In the genomic region with DNA sequence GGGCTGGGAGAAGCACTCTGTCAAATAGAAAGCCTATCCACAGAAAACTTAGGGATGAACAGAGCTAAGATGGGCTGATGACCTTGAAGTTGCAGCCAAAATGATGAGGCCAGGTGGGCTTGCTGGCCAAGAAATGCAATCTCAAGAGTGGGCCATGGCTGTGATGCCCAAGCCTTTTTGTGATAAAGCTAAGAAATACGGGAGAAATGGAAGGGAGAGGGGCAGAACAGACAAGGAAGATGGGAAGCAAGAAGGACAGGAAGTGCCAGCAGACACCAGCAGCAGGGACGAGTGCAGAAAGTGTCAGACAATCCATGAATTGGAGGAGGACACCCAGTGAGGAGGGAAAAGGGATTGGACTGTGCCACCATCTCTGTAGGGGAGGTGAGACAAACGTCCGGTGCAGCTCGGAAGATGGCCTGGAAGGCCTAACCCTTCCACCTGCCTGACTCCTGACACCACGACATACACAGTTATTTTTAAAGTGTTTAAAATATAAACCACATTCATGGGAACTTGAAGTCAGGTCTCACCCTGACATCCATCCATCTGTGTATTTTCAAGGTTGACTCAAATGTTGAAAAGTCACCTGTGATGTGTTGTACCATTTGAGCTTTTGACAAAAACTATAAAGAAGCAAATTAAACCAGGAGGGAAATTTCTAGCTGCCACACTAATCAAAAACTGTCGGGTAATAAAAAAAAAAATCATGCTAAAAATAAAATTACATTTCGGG, we compare ENCODE assay signal across 13 cellular contexts.
DNase-seq lines count a peak whose midpoint lies in the region; ATAC-seq and TF ChIP-seq lines count a peak whose summit lies in the region.
"Had no signal": no experiment of that assay in that cellular context is flagged by ENCODE, and none has a peak within 500 bp of the region (broad histone marks: within the 10 kb centered on the region; RNA-seq: fewer than 3 reads in every experiment).

No MANE protein-coding gene starts in this region.

- H3K27ac ChIP-seq in thymus (ENCODE audit: low read depth), result peak overlapping the region; percentile 54
- no peak overlapping the region for H3K27ac ChIP-seq in upper lobe of right lung
- H3K27ac ChIP-seq: prostate gland had no signal

- H3K27me3 ChIP-seq in thymus (ENCODE audit: control insufficient read depth, insufficient read depth) (no peaks in the 10 kb centered on the region), upper lobe of right lung (no peaks in the 10 kb centered on the region)

- H3K27me3 Mint-ChIP-seq in activated naive CD4-positive, alpha-beta T cell treated with anti-CD3 and anti-CD28 coated beads, Interleukin-2, amount 50 U/mL, for 24 hours, result no peaks in the 10 kb centered on the region
- no peaks in the 10 kb centered on the region for H3K27me3 Mint-ChIP-seq in activated CD4-positive, alpha-beta memory T cell treated with anti-CD3 and anti-CD28 coated beads for 36 hours
- no peaks in the 10 kb centered on the region for H3K27me3 Mint-ChIP-seq in effector memory CD8-positive, alpha-beta T cell

- no peak for DNase-seq in activated naive CD4-positive, alpha-beta T cell treated with Interleukin-2 at 50 U/mL for 16 hours
- peak; percentile 40 for DNase-seq in activated CD4-positive, alpha-beta memory T cell treated with anti-CD3 and anti-CD28 coated beads for 36 hours
- DNase-seq in effector memory CD8-positive, alpha-beta T cell, result no peak
- DNase-seq in NCI-H187 (lab: John Stamatoyannopoulos, UW) (no peak), upper lobe of right lung (no peak)
- DNase-seq: kidney, NCI-H1436 treated with DMSO at 0.1 percent for 48 hours, NCI-H510A, trophoblast cell had no signal

- no peak for ATAC-seq in effector memory CD8-positive, alpha-beta T cell (replicated peaks)
- ATAC-seq in HG02759 (IDR thresholded peaks at IDR 0.05; ENCODE audit: unreplicated experiment) (no peak), upper lobe of right lung (no peak)

- H3K4me3 ChIP-seq in thymus (ENCODE audit: low read length) (no peak overlapping the region), upper lobe of right lung (no peak overlapping the region)
- H3K4me3 ChIP-seq: prostate gland had no signal

- H3K36me3 ChIP-seq in thymus (ENCODE audit: control insufficient read depth, insufficient read depth) (no peaks in the 10 kb centered on the region), upper lobe of right lung (no peaks in the 10 kb centered on the region)
- H3K36me3 ChIP-seq: prostate gland had no signal

- intact Hi-C loops in activated CD4-positive, alpha-beta memory T cell treated with anti-CD3 and anti-CD28 coated beads for 36 hours (cut with micrococcal nuclease), result loop anchor here (1.0 to 10.0 kb wide), 10 partner anchors 14 to 1027 kb away; a partner anchor contains a TSS
- intact Hi-C loops in upper lobe of right lung (cut with DNase I), result no loop called here

- H3K36me3 Mint-ChIP-seq in activated naive CD4-positive, alpha-beta T cell treated with anti-CD3 and anti-CD28 coated beads, Interleukin-2, amount 50 U/mL, for 24 hours, result peaks cover 25% of the 10 kb centered on the region
- peaks cover 34% of the 10 kb centered on the region for H3K36me3 Mint-ChIP-seq in activated CD4-positive, alpha-beta memory T cell treated with anti-CD3 and anti-CD28 coated beads for 36 hours
- peaks cover 3% of the 10 kb centered on the region for H3K36me3 Mint-ChIP-seq in effector memory CD8-positive, alpha-beta T cell (ENCODE audit: insufficient read depth)

- 65% methylated on average over 8 of the region's 8 CpGs for WGBS in thymus

- H3K27ac Mint-ChIP-seq in activated naive CD4-positive, alpha-beta T cell treated with anti-CD3 and anti-CD28 coated beads, Interleukin-2, amount 50 U/mL, for 24 hours, result peak overlapping the region; percentile 98
- peak overlapping the region; percentile 93 for H3K27ac Mint-ChIP-seq in activated CD4-positive, alpha-beta memory T cell treated with anti-CD3 and anti-CD28 coated beads for 36 hours
- peak overlapping the region; percentile 90 to 95 for H3K27ac Mint-ChIP-seq in effector memory CD8-positive, alpha-beta T cell

- POLR2A ChIA-PET in activated CD4-positive, alpha-beta memory T cell treated with anti-CD3 and anti-CD28 coated beads for 36 hours (lab: Charles Lee), result interaction anchor here (0.7 to 2.2 kb wide), 10 partner anchors 10 to 104 kb away, joined by 3 to 18 read pairs (median 6); no protein-coding TSS in a partner anchor

- peaks cover 92% of the 10 kb centered on the region for H3K4me1 Mint-ChIP-seq in activated naive CD4-positive, alpha-beta T cell treated with anti-CD3 and anti-CD28 coated beads, Interleukin-2, amount 50 U/mL, for 24 hours
- peaks cover 95% of the 10 kb centered on the region for H3K4me1 Mint-ChIP-seq in activated CD4-positive, alpha-beta memory T cell treated with anti-CD3 and anti-CD28 coated beads for 36 hours (ENCODE audit: low read depth)
- peaks cover 76 to 83% of the 10 kb centered on the region in 2 donors for H3K4me1 Mint-ChIP-seq in effector memory CD8-positive, alpha-beta T cell (ENCODE audit: low read depth in 2 of 2)

- peak overlapping the region; percentile 79 for H3K4me3 Mint-ChIP-seq in activated naive CD4-positive, alpha-beta T cell treated with anti-CD3 and anti-CD28 coated beads, Interleukin-2, amount 50 U/mL, for 24 hours
- H3K4me3 Mint-ChIP-seq in activated CD4-positive, alpha-beta memory T cell treated with anti-CD3 and anti-CD28 coated beads for 36 hours, result peak overlapping the region; percentile 59
- H3K4me3 Mint-ChIP-seq in effector memory CD8-positive, alpha-beta T cell, result peak overlapping the region; percentile 36 to 69

- TF ChIP-seq CTCF in upper lobe of right lung (IDR thresholded peaks at IDR 0.05), result no peak

- CTCF ChIA-PET in activated CD4-positive, alpha-beta memory T cell treated with anti-CD3 and anti-CD28 coated beads for 36 hours (lab: Charles Lee), result interaction anchor here (0.6 to 1.8 kb wide), 10 partner anchors 17 to 198 kb away, joined by 3 to 18 read pairs (median 4); a partner anchor contains a TSS

- no peaks in the 10 kb centered on the region for H3K9me3 ChIP-seq in thymus (ENCODE audit: control insufficient read depth)
- no peaks in the 10 kb centered on the region for H3K9me3 ChIP-seq in upper lobe of right lung
- H3K9me3 ChIP-seq: prostate gland had no signal

- peaks cover 20% of the 10 kb centered on the region for H3K9me3 Mint-ChIP-seq in activated naive CD4-positive, alpha-beta T cell treated with anti-CD3 and anti-CD28 coated beads, Interleukin-2, amount 50 U/mL, for 24 hours
- H3K9me3 Mint-ChIP-seq in activated CD4-positive, alpha-beta memory T cell treated with anti-CD3 and anti-CD28 coated beads for 36 hours, result peaks cover 5% of the 10 kb centered on the region
- H3K9me3 Mint-ChIP-seq in effector memory CD8-positive, alpha-beta T cell, result peaks cover 4 to 7% of the 10 kb centered on the region in 2 donors

- H3K4me1 ChIP-seq in thymus (ENCODE audit: control insufficient read depth, insufficient read depth, low read length) (peaks cover 7% of the 10 kb centered on the region), upper lobe of right lung (no peaks in the 10 kb centered on the region)
